1 cellular context compared by ENCODE assay signal in genomic region chr19:2636897-2637683, GRCh38.
TF ChIP-seq lines count a peak whose summit lies in the region.

No MANE protein-coding gene starts in this region.

TF ChIP-seq in K562, 482 proteins besides CTCF, POLR2A, EP300 and RAD21 (continued from another document):
- TF ChIP-seq, protein P1, sequence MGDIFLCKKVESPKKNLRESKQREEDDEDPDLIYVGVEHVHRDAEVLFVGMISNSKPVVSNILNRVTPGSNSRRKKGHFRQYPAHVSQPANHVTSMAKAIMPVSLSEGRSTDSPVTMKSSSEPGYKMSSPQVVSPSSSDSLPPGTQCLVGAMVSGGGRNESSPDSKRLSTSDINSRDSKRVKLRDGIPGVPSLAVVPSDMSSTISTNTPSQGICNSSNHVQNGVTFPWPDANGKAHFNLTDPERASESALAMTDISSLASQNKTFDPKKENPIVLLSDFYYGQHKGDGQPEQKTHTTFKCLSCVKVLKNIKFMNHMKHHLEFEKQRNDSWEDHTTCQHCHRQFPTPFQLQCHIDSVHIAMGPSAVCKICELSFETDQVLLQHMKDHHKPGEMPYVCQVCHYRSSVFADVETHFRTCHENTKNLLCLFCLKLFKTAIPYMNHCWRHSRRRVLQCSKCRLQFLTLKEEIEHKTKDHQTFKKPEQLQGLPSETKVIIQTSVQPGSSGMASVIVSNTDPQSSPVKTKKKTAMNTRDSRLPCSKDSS (IDR thresholded peaks at IDR 0.05; ENCODE audit: low read depth, partially characterized antibody) = peak; percentile 24
- no peak for TF ChIP-seq ETV5 (CRISPR knock-in tag; IDR thresholded peaks at IDR 0.05; ENCODE audit: low read depth)
- TF ChIP-seq ZEB2 (IDR thresholded peaks at IDR 0.05) = peak; percentile 89
- peak; percentile 42; the same call in 1 of the 2 replicates for TF ChIP-seq TFAP4 (CRISPR knock-in tag; IDR thresholded peaks at IDR 0.05; ENCODE audit: borderline replicate concordance)
- TF ChIP-seq, protein P2, sequence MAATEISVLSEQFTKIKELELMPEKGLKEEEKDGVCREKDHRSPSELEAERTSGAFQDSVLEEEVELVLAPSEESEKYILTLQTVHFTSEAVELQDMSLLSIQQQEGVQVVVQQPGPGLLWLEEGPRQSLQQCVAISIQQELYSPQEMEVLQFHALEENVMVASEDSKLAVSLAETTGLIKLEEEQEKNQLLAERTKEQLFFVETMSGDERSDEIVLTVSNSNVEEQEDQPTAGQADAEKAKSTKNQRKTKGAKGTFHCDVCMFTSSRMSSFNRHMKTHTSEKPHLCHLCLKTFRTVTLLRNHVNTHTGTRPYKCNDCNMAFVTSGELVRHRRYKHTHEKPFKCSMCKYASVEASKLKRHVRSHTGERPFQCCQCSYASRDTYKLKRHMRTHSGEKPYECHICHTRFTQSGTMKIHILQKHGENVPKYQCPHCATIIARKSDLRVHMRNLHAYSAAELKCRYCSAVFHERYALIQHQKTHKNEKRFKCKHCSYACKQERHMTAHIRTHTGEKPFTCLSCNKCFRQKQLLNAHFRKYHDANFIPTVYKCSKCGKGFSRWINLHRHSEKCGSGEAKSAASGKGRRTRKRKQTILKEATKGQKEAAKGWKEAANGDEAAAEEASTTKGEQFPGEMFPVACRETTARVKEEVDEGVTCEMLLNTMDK (IDR thresholded peaks at IDR 0.05; ENCODE audit: borderline replicate concordance, insufficient read depth, low read depth, low read length, poor library complexity, severe bottlenecking) = peak; percentile 24
- TF ChIP-seq HDAC1 (IDR thresholded peaks at IDR 0.05) = 0 out of 4 replicates have a peak, but pooled peaks of 1 of the 2 experiments have one; percentile 35
- no peak for TF ChIP-seq GATA2 (CRISPR knock-in tag; IDR thresholded peaks at IDR 0.05)
- no peak for TF ChIP-seq TCF7L2 (IDR thresholded peaks at IDR 0.05; ENCODE audit: low read depth, low read length)
- TF ChIP-seq SMC3 (conservative IDR thresholded peaks at IDR 0.05; ENCODE audit: insufficient read depth, low read depth, low read length) = peak; percentile 78
- no peak for TF ChIP-seq TAL1 (IDR thresholded peaks at IDR 0.05)
- TF ChIP-seq PTBP1 (IDR thresholded peaks at IDR 0.05; ENCODE audit: low read depth, low read length) = no peak
- peak; percentile 52; the same call in 1 of the 2 replicates for TF ChIP-seq GABPB1 (CRISPR knock-in tag; IDR thresholded peaks at IDR 0.05)
- peak; percentile 65 for TF ChIP-seq NFIC (IDR thresholded peaks at IDR 0.05)
- TF ChIP-seq MAZ (CRISPR knock-in tag; conservative IDR thresholded peaks at IDR 0.05 in 1 of 2, IDR thresholded peaks at IDR 0.05 in 1 of 2) = peak in 1 of 2 experiments; percentile 42; a peak in 1 of 4 replicates
- TF ChIP-seq ARID1B (IDR thresholded peaks at IDR 0.05) = peak; percentile 22; the same call in 1 of the 2 replicates
- TF ChIP-seq, protein P3, sequence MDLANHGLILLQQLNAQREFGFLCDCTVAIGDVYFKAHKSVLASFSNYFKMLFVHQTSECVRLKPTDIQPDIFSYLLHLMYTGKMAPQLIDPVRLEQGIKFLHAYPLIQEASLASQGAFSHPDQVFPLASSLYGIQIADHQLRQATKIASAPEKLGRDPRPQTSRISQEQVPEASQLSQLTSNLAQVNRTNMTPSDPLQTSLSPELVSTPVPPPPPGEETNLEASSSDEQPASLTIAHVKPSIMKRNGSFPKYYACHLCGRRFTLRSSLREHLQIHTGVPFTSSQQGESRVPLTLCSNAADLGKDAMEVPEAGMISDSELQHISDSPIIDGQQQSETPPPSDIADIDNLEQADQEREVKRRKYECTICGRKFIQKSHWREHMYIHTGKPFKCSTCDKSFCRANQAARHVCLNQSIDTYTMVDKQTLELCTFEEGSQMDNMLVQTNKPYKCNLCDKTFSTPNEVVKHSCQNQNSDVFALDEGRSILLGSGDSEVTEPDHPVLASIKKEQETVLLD (IDR thresholded peaks at IDR 0.05) = 0 out of 2 replicates have a peak, but pooled peaks have one; percentile 38
- no peak for TF ChIP-seq ZC3H4 (CRISPR knock-in tag; IDR thresholded peaks at IDR 0.05; ENCODE audit: borderline replicate concordance)
- TF ChIP-seq CHD1 (IDR thresholded peaks at IDR 0.05; ENCODE audit: low read length) = no peak
- TF ChIP-seq ZBTB1 (CRISPR knock-in tag; IDR thresholded peaks at IDR 0.05; ENCODE audit: borderline replicate concordance, low read depth) = no peak
- TF ChIP-seq DMBX1 (CRISPR knock-in tag; IDR thresholded peaks at IDR 0.05; ENCODE audit: borderline replicate concordance) = no peak
- no peak for TF ChIP-seq TBL1XR1 (IDR thresholded peaks at IDR 0.05; ENCODE audit: low read length in 2 of 2)
- no peak for TF ChIP-seq POLR3A (IDR thresholded peaks at IDR 0.05; ENCODE audit: borderline replicate concordance, extremely low read depth, insufficient read depth, insufficient read length)
- peak; percentile 49; the same call in 1 of the 2 replicates for TF ChIP-seq TOE1 (IDR thresholded peaks at IDR 0.05; ENCODE audit: borderline replicate concordance)
- TF ChIP-seq TOE1 (CRISPR knock-in tag; IDR thresholded peaks at IDR 0.05; ENCODE audit: borderline replicate concordance, low read depth) = no peak
- no peak for TF ChIP-seq NUFIP1 (IDR thresholded peaks at IDR 0.05; ENCODE audit: partially characterized antibody)
- no peak for TF ChIP-seq SMARCA5 (IDR thresholded peaks at IDR 0.05)
- TF ChIP-seq NONO (IDR thresholded peaks at IDR 0.05; ENCODE audit: low read depth in 2 of 2, low read length in 1 of 2) = no peak
- TF ChIP-seq E2F8 (IDR thresholded peaks at IDR 0.05; ENCODE audit: low read depth, partially characterized antibody) = no peak
- no peak for TF ChIP-seq FOXJ3 (CRISPR knock-in tag; IDR thresholded peaks at IDR 0.05)
- no peak for TF ChIP-seq ZNF668 (CRISPR knock-in tag; IDR thresholded peaks at IDR 0.05)
- TF ChIP-seq HOXB6 (CRISPR knock-in tag; IDR thresholded peaks at IDR 0.05; ENCODE audit: borderline replicate concordance) = no peak
- peak; percentile 62 for TF ChIP-seq CC2D1A (IDR thresholded peaks at IDR 0.05)
- TF ChIP-seq TCF15 (CRISPR knock-in tag; IDR thresholded peaks at IDR 0.05) = no peak
- no peak for TF ChIP-seq ZNF133 (CRISPR knock-in tag; IDR thresholded peaks at IDR 0.05)
- TF ChIP-seq, protein P4, sequence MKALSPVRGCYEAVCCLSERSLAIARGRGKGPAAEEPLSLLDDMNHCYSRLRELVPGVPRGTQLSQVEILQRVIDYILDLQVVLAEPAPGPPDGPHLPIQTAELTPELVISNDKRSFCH (CRISPR knock-in tag; IDR thresholded peaks at IDR 0.05) = no peak
- TF ChIP-seq, protein P4 (tag; IDR thresholded peaks at IDR 0.05) = no peak
- no peak for TF ChIP-seq PREB (CRISPR knock-in tag; IDR thresholded peaks at IDR 0.05)
- TF ChIP-seq PCBP1 (IDR thresholded peaks at IDR 0.05; ENCODE audit: low read depth, low read length, poor library complexity, severe bottlenecking) = peak; percentile 51
- no peak for TF ChIP-seq MCM3 (IDR thresholded peaks at IDR 0.05)
- TF ChIP-seq MLX (CRISPR knock-in tag; conservative IDR thresholded peaks at IDR 0.05) = no peak
- no peak for TF ChIP-seq RBM34 (IDR thresholded peaks at IDR 0.05; ENCODE audit: borderline replicate concordance, insufficient read depth, low read length)
- TF ChIP-seq ZBTB7A (IDR thresholded peaks at IDR 0.05; ENCODE audit: borderline replicate concordance, control insufficient read depth, low read depth, low read length) = peak; percentile 49; the same call in 1 of the 2 replicates
- TF ChIP-seq NR2F6 (CRISPR knock-in tag; IDR thresholded peaks at IDR 0.05) = no peak
